ENCODE assay signal across 8 cellular contexts in the genomic region with DNA sequence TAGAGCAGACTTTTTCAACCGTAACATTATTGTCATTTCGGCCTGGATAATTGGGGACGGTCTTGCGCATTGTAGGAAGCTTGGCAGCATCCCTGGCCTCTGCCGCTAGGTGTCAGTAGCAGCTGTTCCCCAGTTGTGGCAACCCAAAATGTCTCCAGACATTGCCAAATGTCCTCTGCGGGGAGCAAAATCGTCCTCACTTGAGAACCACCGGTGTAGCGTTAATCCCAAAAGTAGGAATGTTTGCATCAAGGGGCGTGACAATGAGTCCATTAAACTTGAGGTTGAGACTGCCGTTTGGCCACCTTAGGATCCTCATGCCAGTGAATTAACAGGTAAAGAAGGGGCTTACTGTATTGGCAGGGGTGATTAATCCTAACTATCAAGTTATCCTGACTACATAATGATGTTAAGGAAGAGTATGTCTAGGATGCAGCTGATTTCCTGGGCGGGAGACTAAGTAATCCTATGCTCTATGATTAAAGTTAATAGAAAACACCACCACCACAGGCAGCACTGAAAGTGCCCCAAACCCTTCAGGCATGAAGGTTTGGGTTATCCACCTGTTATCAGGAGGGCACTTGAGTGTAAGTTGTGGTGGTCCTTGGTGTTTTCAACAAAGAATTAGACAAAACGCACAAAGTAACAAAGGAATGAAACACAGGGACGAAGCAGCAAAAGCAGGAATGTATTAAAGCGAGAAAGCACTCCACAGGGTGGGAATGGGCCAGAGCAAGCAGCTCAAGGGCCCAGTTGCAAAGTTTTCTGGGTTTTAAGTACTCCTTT. TPM values are rescaled to one million over a fixed set of nuclear protein-coding genes. Genes with fewer than 3 reads are reported as not detected.
DNase-seq lines count a peak whose midpoint lies in the region; ATAC-seq and TF ChIP-seq lines count a peak whose summit lies in the region.

No MANE protein-coding gene starts in this region.

- H3K4me2 ChIP-seq in PC-3 (ENCODE audit: low read length), result peak overlapping the region; percentile 87

- H3K9me2 ChIP-seq in PC-3 (replicated peaks; ENCODE audit: low read length), result no peaks in the 10 kb centered on the region

- peak overlapping the region; percentile 99 for H2AFZ ChIP-seq in PC-3 (ENCODE audit: low read length)

- CTCF ChIA-PET in PC-3 (lab: Charles Lee), result interaction anchor here (0.6 to 1.1 kb wide), 2 partner anchors 174 to 273 kb away, joined by 3 to 7 read pairs; a partner anchor contains a TSS

- peak overlapping the region; percentile 66 for H3K4me3 Mint-ChIP-seq in natural killer cell treated with Interleukin-12 subunit alpha and Interleukin-12 subunit beta and Interleukin-15 and Interleukin-18, amount 100 ng/mL, for 72 hours

- peak overlapping the region; percentile 58 for H3K4me3 ChIP-seq in PC-3 (ENCODE audit: low read length)

- POLR2A ChIA-PET in PC-3 (lab: Charles Lee; ENCODE audit: unreplicated experiment), result no interaction called here

- no TSS peak for BruUV-seq in PC-3 (replicated peaks; lab: Mats Ljungman, UMichigan)

- DNase-seq in NCI-H187 (lab: John Stamatoyannopoulos, UW), result peak; percentile 18 to 22
- no peak for DNase-seq in NCI-H187 treated with DMSO at 0.1 percent for 48 hours (lab: John Stamatoyannopoulos, UW)
- DNase-seq in HT1080 (ENCODE audit: low read depth), result peak; percentile 66
- peak; percentile 87 for DNase-seq in PC-3
- peak; percentile 85 for DNase-seq in activated T-cell treated with anti-CD3 and anti-CD28 coated beads, Interleukin-2, amount 50 U/mL, for 1 hour
- DNase-seq in natural killer cell treated with Interleukin-12 subunit alpha and Interleukin-12 subunit beta and Interleukin-15 and Interleukin-18, amount 100 ng/mL, for 72 hours (ENCODE audit: low spot score), result peak; percentile 82
- peak; percentile 61 to 86 (median 70) for DNase-seq in stimulated activated naive CD4-positive, alpha-beta T cell (lab: John Stamatoyannopoulos, UW)

- no peaks in the 10 kb centered on the region for H4K20me1 ChIP-seq in PC-3 (ENCODE audit: low read length)

- no peaks in the 10 kb centered on the region for H3K36me3 ChIP-seq in PC-3 (ENCODE audit: low read depth, low read length)

- H3K9ac ChIP-seq in PC-3 (ENCODE audit: low read length), result no peak overlapping the region

- H3K4me1 ChIP-seq in PC-3 (ENCODE audit: insufficient read depth, low read length), result peaks cover 4% of the 10 kb centered on the region

- no peaks in the 10 kb centered on the region for H3K9me3 ChIP-seq in PC-3 (ENCODE audit: low read length)

- H3K4me1 Mint-ChIP-seq in natural killer cell treated with Interleukin-12 subunit alpha and Interleukin-12 subunit beta and Interleukin-15 and Interleukin-18, amount 100 ng/mL, for 72 hours (ENCODE audit: low read depth in 2 of 2), result peaks cover 5 to 8% of the 10 kb centered on the region in 2 donors

- H3K27me3 ChIP-seq in PC-3 (ENCODE audit: low read length), result no peaks in the 10 kb centered on the region

- H3K27me3 Mint-ChIP-seq in natural killer cell treated with Interleukin-12 subunit alpha and Interleukin-12 subunit beta and Interleukin-15 and Interleukin-18, amount 100 ng/mL, for 72 hours, result peaks cover 0 to 12% of the 10 kb centered on the region in 2 donors

- peak; percentile 98 for TF ChIP-seq CTCF in PC-3 (conservative IDR thresholded peaks at IDR 0.05; ENCODE audit: low read depth, low read length)

- no peaks in the 10 kb centered on the region for H3F3A ChIP-seq in PC-3 (ENCODE audit: low read length, unreplicated experiment)

- peak overlapping the region in 1 of 2 donors; percentile 56 for H3K27ac Mint-ChIP-seq in natural killer cell treated with Interleukin-12 subunit alpha and Interleukin-12 subunit beta and Interleukin-15 and Interleukin-18, amount 100 ng/mL, for 72 hours

- intact Hi-C loops in PC-3 (cut with micrococcal nuclease), result loop anchor here (5.0 to 10.0 kb wide), 4 partner anchors 137 to 375 kb away; a partner anchor contains a TSS

- H3K79me2 ChIP-seq in PC-3 (ENCODE audit: low read length), result peaks cover 1% of the 10 kb centered on the region

- H3K27ac ChIP-seq in PC-3 (ENCODE audit: low read length), result no peak overlapping the region

- H3K36me3 Mint-ChIP-seq in natural killer cell treated with Interleukin-12 subunit alpha and Interleukin-12 subunit beta and Interleukin-15 and Interleukin-18, amount 100 ng/mL, for 72 hours, result no peaks in the 10 kb centered on the region

- ATAC-seq in PC-3, result peak; percentile 59
- peak; percentile 60 for ATAC-seq in esophagus mucosa
- peak; percentile 54 to 64 for ATAC-seq in natural killer cell treated with Interleukin-12 subunit alpha and Interleukin-12 subunit beta and Interleukin-15 and Interleukin-18, amount 100 ng/mL, for 72 hours

- no peaks in the 10 kb centered on the region for H3K9me3 Mint-ChIP-seq in natural killer cell treated with Interleukin-12 subunit alpha and Interleukin-12 subunit beta and Interleukin-15 and Interleukin-18, amount 100 ng/mL, for 72 hours

RNA-seq across cellular contexts. Expression of a gene that starts 4.9 kb away (rescaled TPM):
- total RNA-seq in HT1080 (2014; rRNA removed; shearing (Covaris generic)), result 7.7 and 14.3 TPM in 2 replicates
- polyA plus RNA-seq in HT1080 (2015; cell fraction: cytosol; rRNA removed), result 8.0 and 12.2 TPM in 2 replicates
- polyA plus RNA-seq in HT1080 (2015; cell fraction: nucleus; rRNA removed), result 10.8 and 21.0 TPM in 2 replicates
- 13.1 and 17.0 TPM in 2 replicates for total RNA-seq in PC-3 (2014; rRNA removed)
- 9.4 TPM for total RNA-seq in esophagus mucosa
- total RNA-seq in natural killer cell treated with Interleukin-12 subunit alpha and Interleukin-12 subunit beta and Interleukin-15 and Interleukin-18, amount 100 ng/mL, for 72 hours, result 10 to 100 TPM; 14.1 to 34.7 TPM

RNA-seq across cellular contexts. Expression of a gene that starts 15.7 kb away (rescaled TPM):
- total RNA-seq in HT1080 (2014; rRNA removed; shearing (Covaris generic)), result 0.20 and 0.87 TPM in 2 replicates
- polyA plus RNA-seq in HT1080 (2015; cell fraction: cytosol; rRNA removed), result 1.9 and 3.1 TPM in 2 replicates
- polyA plus RNA-seq in HT1080 (2015; cell fraction: nucleus; rRNA removed), result 4.0 and 9.7 TPM in 2 replicates
- total RNA-seq in PC-3 (2014; rRNA removed) (1.3 TPM in 2 replicates), esophagus mucosa (4.9 TPM)
- 1 to 10 TPM; 2.6 to 3.4 TPM for total RNA-seq in natural killer cell treated with Interleukin-12 subunit alpha and Interleukin-12 subunit beta and Interleukin-15 and Interleukin-18, amount 100 ng/mL, for 72 hours
